Comparison of ENCODE assay signal across 23 cellular contexts in the genomic region with DNA sequence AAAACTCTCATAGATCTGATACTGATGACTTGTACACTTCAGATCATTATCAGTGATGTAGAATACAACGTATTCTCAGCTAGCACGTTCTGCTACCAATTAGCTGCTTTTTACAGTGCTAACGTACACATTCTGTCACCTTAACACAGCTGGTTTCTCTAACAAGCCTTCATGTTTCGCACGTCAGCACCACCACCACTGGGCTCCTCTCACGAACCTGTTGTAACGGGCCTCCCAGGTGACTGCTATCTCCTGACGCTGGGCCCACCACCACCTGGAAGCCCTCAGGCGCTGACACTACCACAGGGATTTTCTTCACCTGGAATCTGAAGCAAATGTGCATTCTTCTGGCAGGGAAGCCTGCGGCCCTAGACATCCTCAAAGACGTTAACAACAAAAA.
"Had no signal": no experiment of that assay in that cellular context is flagged by ENCODE, and none has a peak within 500 bp of the region (broad histone marks: within the 10 kb centered on the region; RNA-seq: fewer than 3 reads in every experiment).

No MANE protein-coding gene starts in this region.

- DNase-seq: activated CD8-positive, alpha-beta T cell treated with anti-CD3 and anti-CD28 coated beads for 36 hours; activated naive CD4-positive, alpha-beta T cell treated with anti-CD3 and anti-CD28 coated beads for 36 hours; aorta; brain microvascular endothelial cell; central memory CD4-positive, alpha-beta T cell; dorsolateral prefrontal cortex; heart left ventricle; kidney; natural killer cell; pancreas; spleen; stimulated activated CD4-positive, alpha-beta T cell treated with anti-CD3 and anti-CD28 coated beads, Interleukin-4, amount 100 ng/mL, for 4 hours had no signal

- H3K27me3 ChIP-seq: brain microvascular endothelial cell, dorsolateral prefrontal cortex, heart left ventricle, neutrophil, pancreas, spleen had no signal

- H3K4me3 ChIP-seq: dorsolateral prefrontal cortex, heart left ventricle, lung, pancreas, spleen, thoracic aorta had no signal

- H3K27me3 Mint-ChIP-seq: activated CD8-positive, alpha-beta T cell treated with anti-CD3 and anti-CD28 coated beads for 36 hours; activated T-helper 17 cell treated with anti-CD3 and anti-CD28 coated beads, Interleukin-2, amount 50 U/mL, for 72 hours; stimulated activated memory B cell treated with anti-CD40 and anti-IgM and Interleukin-4, amounts not matched to agents 10 μg/mL and 1 μg/mL and 100 μg/mL, for 72 hours had no signal

- H3K27ac ChIP-seq: brain microvascular endothelial cell, dorsolateral prefrontal cortex, heart left ventricle, neutrophil, pancreas, spleen, thoracic aorta had no signal

- H3K36me3 ChIP-seq: pancreas had no signal

- H3K4me3 Mint-ChIP-seq: activated CD8-positive, alpha-beta T cell treated with anti-CD3 and anti-CD28 coated beads for 36 hours; activated naive CD4-positive, alpha-beta T cell treated with anti-CD3 and anti-CD28 coated beads for 36 hours; activated T-helper 17 cell treated with anti-CD3 and anti-CD28 coated beads, Interleukin-2, amount 50 U/mL, for 72 hours; natural killer cell; stimulated activated memory B cell treated with anti-CD40 and anti-IgM and Interleukin-4, amounts not matched to agents 10 μg/mL and 1 μg/mL and 100 μg/mL, for 72 hours; T-helper 2 cell treated with Interferon-gamma antibody and Interleukin-4, amounts not matched to agents 5 μg/mL and 100 μg/mL, for 36 hours had no signal

- H3K9me3 ChIP-seq: heart left ventricle, neutrophil, pancreas, spleen, thoracic aorta had no signal

- H3K9me3 Mint-ChIP-seq: activated CD8-positive, alpha-beta T cell treated with anti-CD3 and anti-CD28 coated beads for 36 hours; activated naive CD4-positive, alpha-beta T cell treated with anti-CD3 and anti-CD28 coated beads for 36 hours; activated T-helper 17 cell treated with anti-CD3 and anti-CD28 coated beads, Interleukin-2, amount 50 U/mL, for 72 hours; natural killer cell; stimulated activated memory B cell treated with anti-CD40 and anti-IgM and Interleukin-4, amounts not matched to agents 10 μg/mL and 1 μg/mL and 100 μg/mL, for 72 hours; T-helper 2 cell treated with Interferon-gamma antibody and Interleukin-4, amounts not matched to agents 5 μg/mL and 100 μg/mL, for 36 hours had no signal

- FAIRE-seq: colon, frontal cortex, kidney, pancreas, TTC549, urothelium cell line had no signal

- ATAC-seq: activated CD8-positive, alpha-beta T cell treated with anti-CD3 and anti-CD28 coated beads for 36 hours; activated T-helper 17 cell treated with anti-CD3 and anti-CD28 coated beads, Interleukin-2, amount 50 U/mL, for 72 hours; heart left ventricle; left lobe of liver; natural killer cell; pancreas; stimulated activated memory B cell treated with anti-CD40 and anti-IgM and Interleukin-4, amounts not matched to agents 10 μg/mL and 1 μg/mL and 100 μg/mL, for 72 hours had no signal
